22 cellular contexts compared by ENCODE assay signal in genomic region chr3:16810013-16810412, GRCh38.
"Had no signal": no experiment of that assay in that cellular context is flagged by ENCODE, and none has a peak within 500 bp of the region (broad histone marks: within the 10 kb centered on the region; RNA-seq: fewer than 3 reads in every experiment).

No MANE protein-coding gene starts in this region.

- H3K4me1 ChIP-seq: foreskin keratinocyte, tibial nerve had no signal

- FAIRE-seq: bronchial epithelial cell, islet of Langerhans had no signal

- H3K27ac ChIP-seq: epithelial cell of prostate, foreskin keratinocyte, heart right ventricle, neutrophil, stomach had no signal

- H3K27me3 ChIP-seq: heart right ventricle, stomach, tibial nerve had no signal

- ATAC-seq: activated CD4-positive, alpha-beta T cell treated with anti-CD3 and anti-CD28 coated beads for 36 hours; activated naive CD4-positive, alpha-beta T cell treated with anti-CD3 and anti-CD28 coated beads, Interleukin-2, amount 50 U/mL, for 72 hours; activated T-cell treated with anti-CD3 and anti-CD28 coated beads, Interleukin-2, amount 50 U/mL, for 72 hours; foreskin keratinocyte; heart right ventricle; stimulated activated naive B cell treated with anti-CD40 and anti-IgM and Interleukin-4, amounts not matched to agents 10 μg/mL and 1 μg/mL and 100 μg/mL, for 72 hours had no signal

- DNase-seq: activated CD4-positive, alpha-beta T cell treated with anti-CD3 and anti-CD28 coated beads for 36 hours; activated CD4-positive, alpha-beta T cell treated with anti-CD3 and anti-CD28 coated beads, Interleukin-2, amount 50 U/mL, for 4 hours; activated CD4-positive, CD25-positive, alpha-beta regulatory T cell; activated naive CD4-positive, alpha-beta T cell; activated T-cell treated with anti-CD3 and anti-CD28 coated beads for 4 hours; activated T-cell treated with anti-CD3 and anti-CD28 coated beads, Interleukin-2, amount 50 U/mL, for 72 hours; anterior cingulate cortex; dermis blood vessel endothelial cell; effector CD4-positive, alpha-beta T cell; foreskin keratinocyte; heart right ventricle; mammary epithelial cell; stimulated activated CD4-positive, alpha-beta T cell treated with anti-CD3 and anti-CD28 coated beads, Interleukin-15, amount 100 ng/mL, for 24 hours; stimulated activated CD4-positive, alpha-beta T cell treated with anti-CD3 and anti-CD28 coated beads, Interleukin-2, amount 100 ng/mL, for 24 hours; stimulated activated naive B cell treated with anti-CD40 and anti-IgM and Interleukin-4, amounts not matched to agents 10 μg/mL and 1 μg/mL and 100 μg/mL, for 72 hours; stomach had no signal

- H3K36me3 ChIP-seq: heart right ventricle, neutrophil, stomach, tibial nerve had no signal

- H3K9me3 ChIP-seq: heart right ventricle, neutrophil, stomach, tibial nerve had no signal

- H3K4me3 ChIP-seq: heart right ventricle, stomach, tibial nerve had no signal
